13 cellular contexts compared by ENCODE assay signal in the genomic region with DNA sequence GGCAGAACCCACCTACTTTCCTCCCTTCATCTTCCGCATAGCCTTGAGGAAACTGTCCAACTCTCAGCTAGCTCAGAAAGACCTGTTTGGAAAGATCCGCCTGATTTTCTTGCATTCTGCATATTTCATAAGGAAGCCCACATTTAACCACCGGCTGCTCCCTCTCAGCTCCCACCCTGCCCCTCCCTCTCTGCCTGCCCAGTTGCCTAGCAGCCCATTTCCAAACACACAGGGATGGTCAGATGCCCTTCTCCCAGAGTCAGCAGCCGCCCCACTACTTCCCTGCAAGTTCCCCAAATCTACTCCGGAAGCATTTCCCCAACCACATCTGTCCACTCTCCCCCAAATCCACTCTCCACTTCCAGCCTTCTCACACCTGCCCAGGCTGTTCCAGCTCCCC.
DNase-seq lines count a peak whose midpoint lies in the region; ATAC-seq and TF ChIP-seq lines count a peak whose summit lies in the region.
"Had no signal": no experiment of that assay in that cellular context is flagged by ENCODE, and none has a peak within 500 bp of the region (broad histone marks: within the 10 kb centered on the region; RNA-seq: fewer than 3 reads in every experiment).

No MANE protein-coding gene starts in this region.

- H3K36me3 ChIP-seq in esophagus squamous epithelium = peaks cover 0 to under 1% (median 0%) of the 10 kb centered on the region in 3 donors
- H3K36me3 ChIP-seq in mucosa of rectum (ENCODE audit: control insufficient read depth in 2 of 2, insufficient read depth in 2 of 2, low read length in 2 of 2) = no peaks in the 10 kb centered on the region
- H3K36me3 ChIP-seq in subcutaneous abdominal adipose tissue (ENCODE audit: control insufficient read depth in 5 of 5, insufficient read depth in 5 of 5, low read length in 5 of 5) = peaks cover 0 to 68% (median 32%) of the 10 kb centered on the region in 5 donors
- H3K36me3 ChIP-seq: HAP-1, WERI-Rb-1 had no signal

- no peak for TF ChIP-seq POLR2A in esophagus squamous epithelium (IDR thresholded peaks at IDR 0.05)

- peaks cover 0 to 3% (median 0%) of the 10 kb centered on the region in 7 donors for H3K9me3 Mint-ChIP-seq in CD14-positive monocyte

- no peak overlapping the region for H3K4me3 Mint-ChIP-seq in CD14-positive monocyte
- H3K4me3 Mint-ChIP-seq: IgD-negative memory B cell had no signal

- H3K9ac ChIP-seq in mucosa of rectum (ENCODE audit: low read depth in 1 of 2, low read length in 2 of 2) (no peak overlapping the region), subcutaneous abdominal adipose tissue (ENCODE audit: low read length in 5 of 5) (peak overlapping the region in 1 of 5 donors; percentile 8)

- H3K9me3 ChIP-seq in esophagus squamous epithelium = no peaks in the 10 kb centered on the region
- no peaks in the 10 kb centered on the region for H3K9me3 ChIP-seq in mucosa of rectum (ENCODE audit: control insufficient read depth in 2 of 2, low read length in 2 of 2)
- H3K9me3 ChIP-seq in subcutaneous abdominal adipose tissue (ENCODE audit: control insufficient read depth in 5 of 5, low read length in 5 of 5) = no peaks in the 10 kb centered on the region
- H3K9me3 ChIP-seq: HAP-1 had no signal

- H3K27ac ChIP-seq in esophagus squamous epithelium (peak overlapping the region; percentile 63 to 95 (median 92)), mucosa of rectum (ENCODE audit: low read depth in 2 of 2, low read length in 2 of 2) (peak overlapping the region; percentile 27 to 53), subcutaneous abdominal adipose tissue (ENCODE audit: low read depth, low read length) (peak overlapping the region; percentile 99)
- H3K27ac ChIP-seq: WERI-Rb-1 had no signal

- H3K27me3 ChIP-seq in esophagus squamous epithelium (no peaks in the 10 kb centered on the region), mucosa of rectum (ENCODE audit: control insufficient read depth in 2 of 2, insufficient read depth in 2 of 2, low read length in 2 of 2) (no peaks in the 10 kb centered on the region), subcutaneous abdominal adipose tissue (ENCODE audit: control insufficient read depth in 5 of 5, insufficient read depth in 4 of 5, low read length in 5 of 5) (no peaks in the 10 kb centered on the region)

- 23 to 32% methylated on average over 5 of the region's 5 CpGs for WGBS in esophagus squamous epithelium, 2 donors

- no peak for TF ChIP-seq CTCF in CD14-positive monocyte (IDR thresholded peaks at IDR 0.05)
- no peak for TF ChIP-seq CTCF in esophagus squamous epithelium (IDR thresholded peaks at IDR 0.05)

- H3K36me3 Mint-ChIP-seq in CD14-positive monocyte = peaks cover 10 to 26% of the 10 kb centered on the region in 2 donors
- H3K36me3 Mint-ChIP-seq: IgD-negative memory B cell had no signal

- peaks cover 0 to 18% (median 9%) of the 10 kb centered on the region in 3 donors for H3K27me3 Mint-ChIP-seq in CD14-positive monocyte (ENCODE audit: low read depth in 3 of 3)

- no peak for ATAC-seq in GM18511 (IDR thresholded peaks at IDR 0.05; ENCODE audit: unreplicated experiment)
- ATAC-seq in SK-N-SH treated with all-trans-retinoic acid at 6 μM for 48 hours = no peak

- peak; percentile 78 for DNase-seq in CD14-positive monocyte (ENCODE audit: low spot score)
- no peak for DNase-seq in esophagus squamous epithelium (lab: John Stamatoyannopoulos, UW)
- DNase-seq in NCI-H187 treated with DMSO at 0.1 percent for 48 hours (lab: John Stamatoyannopoulos, UW) = no peak
- DNase-seq in amniotic stem cell (lab: John Stamatoyannopoulos, UW) = no peak
- DNase-seq: Calu3; stimulated activated CD4-positive, alpha-beta T cell treated with anti-CD3 and anti-CD28 coated beads, Interleukin-1b, Interleukin-23, amount 100 ng/mL, for 48 hours; WERI-Rb-1 had no signal

- H3K4me3 ChIP-seq in esophagus squamous epithelium (no peak overlapping the region), mucosa of rectum (ENCODE audit: low read length in 2 of 2) (no peak overlapping the region), subcutaneous abdominal adipose tissue (ENCODE audit: low read depth in 1 of 5, low read length in 5 of 5) (no peak overlapping the region)
- H3K4me3 ChIP-seq: HAP-1 had no signal

- H3K27ac Mint-ChIP-seq in CD14-positive monocyte = peak overlapping the region in 6 of 7 donors; percentile 2 to 75 (median 71)
- H3K27ac Mint-ChIP-seq: IgD-negative memory B cell had no signal

- peaks cover 58% of the 10 kb centered on the region for H3K4me1 Mint-ChIP-seq in CD14-positive monocyte
- H3K4me1 Mint-ChIP-seq: IgD-negative memory B cell had no signal

- peaks cover 66 to 100% (median 96%) of the 10 kb centered on the region in 3 donors for H3K4me1 ChIP-seq in esophagus squamous epithelium
- H3K4me1 ChIP-seq in mucosa of rectum (ENCODE audit: control insufficient read depth in 2 of 2, insufficient read depth in 2 of 2, low read length in 2 of 2) = peaks cover 28 to 53% of the 10 kb centered on the region in 2 donors
- peaks cover 70 to 99% (median 99%) of the 10 kb centered on the region in 5 donors for H3K4me1 ChIP-seq in subcutaneous abdominal adipose tissue (ENCODE audit: control insufficient read depth in 5 of 5, insufficient read depth in 5 of 5, low read length in 5 of 5)
- H3K4me1 ChIP-seq: HAP-1 had no signal

- intact Hi-C loops in CD14-positive monocyte (cut with micrococcal nuclease) (loop anchor here in 1 of 2 donors (5.0 kb wide), 1 partner anchor 41 kb away; no protein-coding TSS in a partner anchor), esophagus squamous epithelium (cut with DNase I) (no loop called here)

TF ChIP-seq in SK-N-SH treated with all-trans-retinoic acid at 6 μM for 48 hours, 23 proteins besides CTCF, POLR2A, EP300 and RAD21:
- TF ChIP-seq, protein P1, sequence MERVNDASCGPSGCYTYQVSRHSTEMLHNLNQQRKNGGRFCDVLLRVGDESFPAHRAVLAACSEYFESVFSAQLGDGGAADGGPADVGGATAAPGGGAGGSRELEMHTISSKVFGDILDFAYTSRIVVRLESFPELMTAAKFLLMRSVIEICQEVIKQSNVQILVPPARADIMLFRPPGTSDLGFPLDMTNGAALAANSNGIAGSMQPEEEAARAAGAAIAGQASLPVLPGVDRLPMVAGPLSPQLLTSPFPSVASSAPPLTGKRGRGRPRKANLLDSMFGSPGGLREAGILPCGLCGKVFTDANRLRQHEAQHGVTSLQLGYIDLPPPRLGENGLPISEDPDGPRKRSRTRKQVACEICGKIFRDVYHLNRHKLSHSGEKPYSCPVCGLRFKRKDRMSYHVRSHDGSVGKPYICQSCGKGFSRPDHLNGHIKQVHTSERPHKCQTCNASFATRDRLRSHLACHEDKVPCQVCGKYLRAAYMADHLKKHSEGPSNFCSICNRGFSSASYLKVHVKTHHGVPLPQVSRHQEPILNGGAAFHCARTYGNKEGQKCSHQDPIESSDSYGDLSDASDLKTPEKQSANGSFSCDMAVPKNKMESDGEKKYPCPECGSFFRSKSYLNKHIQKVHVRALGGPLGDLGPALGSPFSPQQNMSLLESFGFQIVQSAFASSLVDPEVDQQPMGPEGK (CRISPR knock-in tag; IDR thresholded peaks at IDR 0.05; ENCODE audit: borderline replicate concordance) = no peak
- TF ChIP-seq SNAI2 (CRISPR knock-in tag; IDR thresholded peaks at IDR 0.05) (no peak), ZNF565 (CRISPR knock-in tag; conservative IDR thresholded peaks at IDR 0.05; ENCODE audit: low read depth) (no peak), GLIS3 (CRISPR knock-in tag; IDR thresholded peaks at IDR 0.05) (no peak), PPARA (CRISPR knock-in tag; IDR thresholded peaks at IDR 0.05; ENCODE audit: borderline replicate concordance) (no peak), OSR1 (CRISPR knock-in tag; IDR thresholded peaks at IDR 0.05) (no peak), BACH2 (CRISPR knock-in tag; IDR thresholded peaks at IDR 0.05; ENCODE audit: borderline replicate concordance) (no peak), CSDC2 (CRISPR knock-in tag; IDR thresholded peaks at IDR 0.05) (no peak)

Comparison
In these comparisons a context has a peak if more than half of its experiments do, and no peak if none do; other contexts are left out.
1. H3K27ac ChIP-seq: peak in every context shown above with its lines; median percentile 99 in subcutaneous abdominal adipose tissue; 92 in esophagus squamous epithelium; 40 in mucosa of rectum.